In the genomic region with DNA sequence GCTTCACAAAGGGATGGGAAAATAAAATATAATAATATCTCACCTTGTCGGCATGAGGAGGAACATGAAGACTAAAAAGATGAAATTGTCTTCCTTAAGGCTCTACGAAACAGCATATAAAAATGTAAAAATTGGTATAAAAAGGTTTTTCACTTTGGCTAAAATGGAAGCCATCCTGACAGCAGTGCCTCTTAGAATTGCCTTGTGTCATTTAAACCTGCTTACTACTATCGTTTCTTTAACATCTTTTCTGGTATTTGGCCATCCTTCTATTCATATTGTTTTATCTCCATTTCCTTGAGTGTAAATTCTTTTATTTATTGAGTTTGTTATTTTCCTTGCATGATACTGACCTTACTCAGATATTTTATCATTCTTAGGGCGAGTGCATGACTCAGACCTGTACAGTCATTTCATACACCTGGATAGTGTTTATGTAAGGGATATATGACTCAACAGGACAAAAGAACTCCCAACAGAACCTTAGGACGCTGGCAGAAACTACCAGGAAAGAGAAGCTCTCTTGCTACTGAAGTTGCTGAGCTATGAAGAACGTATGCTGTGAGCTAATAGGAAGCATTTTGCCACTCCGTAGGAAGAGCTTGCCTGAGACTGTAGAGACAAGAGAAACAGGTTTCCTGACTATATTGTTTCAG, we compare ENCODE assay signal across 12 cellular contexts. TPM values are rescaled to one million over a fixed set of nuclear protein-coding genes. Genes with fewer than 3 reads are reported as not detected.
DNase-seq lines count a peak whose midpoint lies in the region; ATAC-seq, FAIRE-seq and TF ChIP-seq lines count a peak whose summit lies in the region.
"Had no signal": no experiment of that assay in that cellular context is flagged by ENCODE, and none has a peak within 500 bp of the region (broad histone marks: within the 10 kb centered on the region; RNA-seq: fewer than 3 reads in every experiment).

No MANE protein-coding gene starts in this region.

- peaks cover 5% of the 10 kb centered on the region for H3K9me3 ChIP-seq in astrocyte (ENCODE audit: insufficient read depth, low read depth, low read length)
- H3K9me3 ChIP-seq: tibial nerve had no signal

- peak overlapping the region; percentile 4 for H3K27ac Mint-ChIP-seq in activated T-cell treated with anti-CD3 and anti-CD28 coated beads, Interleukin-2, amount 50 U/mL, for 72 hours
- H3K27ac Mint-ChIP-seq in astrocyte (ENCODE audit: unreplicated experiment) (no peak overlapping the region), type B pancreatic cell (peak overlapping the region; percentile 94)
- H3K27ac Mint-ChIP-seq: B cell had no signal

- no peaks in the 10 kb centered on the region for H4K20me1 ChIP-seq in astrocyte (ENCODE audit: insufficient read depth, low read length)

- no peaks in the 10 kb centered on the region for H3K27me3 Mint-ChIP-seq in activated T-cell treated with anti-CD3 and anti-CD28 coated beads, Interleukin-2, amount 50 U/mL, for 72 hours (ENCODE audit: low read depth)
- H3K27me3 Mint-ChIP-seq in astrocyte (ENCODE audit: low read depth, unreplicated experiment) (no peaks in the 10 kb centered on the region), type B pancreatic cell (no peaks in the 10 kb centered on the region)

- H3K27me3 ChIP-seq in astrocyte (ENCODE audit: insufficient read depth, low read length), result no peaks in the 10 kb centered on the region
- H3K27me3 ChIP-seq: cardiac muscle cell, tibial nerve had no signal

- H3K36me3 ChIP-seq in astrocyte (ENCODE audit: insufficient read depth, low read length), result no peaks in the 10 kb centered on the region
- H3K36me3 ChIP-seq: cardiac muscle cell, tibial nerve had no signal

- H3K9me3 Mint-ChIP-seq in activated T-cell treated with anti-CD3 and anti-CD28 coated beads, Interleukin-2, amount 50 U/mL, for 72 hours, result no peaks in the 10 kb centered on the region
- H3K9me3 Mint-ChIP-seq in astrocyte (ENCODE audit: unreplicated experiment), result no peaks in the 10 kb centered on the region
- H3K9me3 Mint-ChIP-seq in type B pancreatic cell, result peaks cover 8% of the 10 kb centered on the region

- peak overlapping the region; percentile 52 for H3K4me2 ChIP-seq in astrocyte (ENCODE audit: low read length)

- peak; percentile 65 for FAIRE-seq in astrocyte (lab: Jason Lieb, UNC)

- DNase-seq in activated T-cell treated with anti-CD3 and anti-CD28 coated beads, Interleukin-2, amount 50 U/mL, for 72 hours, result no peak
- DNase-seq in activated T-cell treated with anti-CD3 and anti-CD28 coated beads for 4 hours, result no peak
- peak; percentile 92 for DNase-seq in astrocyte (ENCODE audit: low read depth)
- peak; percentile 65 for DNase-seq in islet precursor cell
- peak; percentile 13 for DNase-seq in type B pancreatic cell (ENCODE audit: extremely low spot score, unreplicated experiment)
- no peak for DNase-seq in COR-L47 (lab: John Stamatoyannopoulos, UW)
- DNase-seq: activated CD4-positive, alpha-beta T cell treated with anti-CD3 and anti-CD28 coated beads for 4 hours had no signal

- H3K79me2 ChIP-seq in astrocyte (ENCODE audit: insufficient read depth, low read length), result no peaks in the 10 kb centered on the region

- no peak for TF ChIP-seq CTCF in astrocyte (IDR thresholded peaks at IDR 0.05; ENCODE audit: insufficient read depth, low read depth, low read length)
- no peak for TF ChIP-seq CTCF in type B pancreatic cell (conservative IDR thresholded peaks at IDR 0.05)

- peaks cover 5% of the 10 kb centered on the region for H3K4me1 ChIP-seq in astrocyte (ENCODE audit: insufficient read depth, low read length)

- H3K9ac ChIP-seq in astrocyte (ENCODE audit: low read length), result peak overlapping the region; percentile 22

- H2AFZ ChIP-seq in astrocyte (ENCODE audit: low read depth, low read length), result no peak overlapping the region

- peak in 1 of 2 donors; percentile 71 for ATAC-seq in activated T-cell treated with anti-CD3 and anti-CD28 coated beads, Interleukin-2, amount 50 U/mL, for 72 hours (replicated peaks in 1 of 2)
- ATAC-seq in GM18498 (IDR thresholded peaks at IDR 0.05; ENCODE audit: unreplicated experiment) (no peak), GM19467 (IDR thresholded peaks at IDR 0.05; ENCODE audit: unreplicated experiment) (no peak)

- H3K4me1 Mint-ChIP-seq in activated T-cell treated with anti-CD3 and anti-CD28 coated beads, Interleukin-2, amount 50 U/mL, for 72 hours (ENCODE audit: low read depth), result peaks cover 12% of the 10 kb centered on the region
- H3K4me1 Mint-ChIP-seq in astrocyte (ENCODE audit: low read depth, unreplicated experiment), result peaks cover 11% of the 10 kb centered on the region
- peaks cover 14% of the 10 kb centered on the region for H3K4me1 Mint-ChIP-seq in type B pancreatic cell (ENCODE audit: unreplicated experiment)

- no peak overlapping the region for H3K4me3 ChIP-seq in astrocyte (ENCODE audit: insufficient read depth, low read depth, low read length)
- H3K4me3 ChIP-seq: cardiac muscle cell, tibial nerve had no signal

- no peaks in the 10 kb centered on the region for H3K36me3 Mint-ChIP-seq in activated T-cell treated with anti-CD3 and anti-CD28 coated beads, Interleukin-2, amount 50 U/mL, for 72 hours (ENCODE audit: insufficient read depth in 2 of 2)
- H3K36me3 Mint-ChIP-seq in astrocyte (ENCODE audit: low read depth, unreplicated experiment) (no peaks in the 10 kb centered on the region), type B pancreatic cell (no peaks in the 10 kb centered on the region)

- H3K27ac ChIP-seq in astrocyte (ENCODE audit: low read depth, low read length), result peak overlapping the region; percentile 69
- H3K27ac ChIP-seq: cardiac muscle cell had no signal

- H3K4me3 Mint-ChIP-seq in activated T-cell treated with anti-CD3 and anti-CD28 coated beads, Interleukin-2, amount 50 U/mL, for 72 hours, result no peak overlapping the region
- H3K4me3 Mint-ChIP-seq in astrocyte (ENCODE audit: unreplicated experiment) (no peak overlapping the region), type B pancreatic cell (peak overlapping the region; percentile 72)
- H3K4me3 Mint-ChIP-seq: B cell had no signal

RNA-seq across cellular contexts. Expression of a gene that starts 5.8 kb away (rescaled TPM):
- total RNA-seq in activated T-cell treated with anti-CD3 and anti-CD28 coated beads, Interleukin-2, amount 50 U/mL, for 72 hours, result 10 to 100 TPM; 29.7 to 48.0 TPM
- 9.6 and 11.6 TPM in 2 replicates for total RNA-seq in astrocyte
- total RNA-seq in type B pancreatic cell (ENCODE audit: low replicate concordance), result 29.7 and 57.5 TPM in 2 replicates

Comparison
In these comparisons a context has a peak if more than half of its experiments do, and no peak if none do; other contexts are left out.
1. DNase-seq: peak in astrocyte (single experiment), islet precursor cell (single experiment) and type B pancreatic cell (single experiment); none in activated T-cell treated with anti-CD3 and anti-CD28 coated beads, Interleukin-2, amount 50 U/mL, for 72 hours (0 of 2), activated T-cell treated with anti-CD3 and anti-CD28 coated beads for 4 hours (single experiment) and COR-L47 (single experiment).